Comparison of ENCODE assay signal across 1 cellular context in genomic region chr15:75544273-75544862, GRCh38.
TF ChIP-seq lines count a peak whose summit lies in the region.

No MANE protein-coding gene starts in this region.

TF ChIP-seq in GM12878, 131 proteins besides CTCF, POLR2A, EP300 and RAD21:
- TF ChIP-seq ZBTB33 (IDR thresholded peaks at IDR 0.05) = no peak
